Comparison of ENCODE assay signal across 8 cellular contexts in the genomic region with DNA sequence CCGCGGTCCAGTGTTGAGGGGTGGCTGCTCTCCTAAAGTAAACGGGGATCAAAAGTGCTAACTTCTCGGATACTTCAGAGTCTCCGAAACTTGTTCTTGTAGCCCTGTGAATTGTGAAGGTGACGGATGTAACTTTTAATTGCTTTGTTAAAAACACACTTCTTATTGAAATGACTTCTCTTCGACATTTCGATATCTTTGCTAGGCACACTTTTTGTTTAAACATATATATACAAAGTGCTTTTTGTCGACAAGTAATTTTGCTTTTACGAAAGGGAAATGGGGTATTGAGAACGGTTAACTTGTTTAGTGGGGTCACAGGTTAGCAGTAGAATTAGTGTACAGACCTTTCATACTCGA. TPM values are rescaled to one million over a fixed set of nuclear protein-coding genes. Genes with fewer than 3 reads are reported as not detected.
A peak's percentile ranks its signal among the peaks of the same experiment; 100 is the strongest.
DNase-seq lines count a peak whose midpoint lies in the region; ATAC-seq, FAIRE-seq and TF ChIP-seq lines count a peak whose summit lies in the region.

No MANE protein-coding gene starts in this region.

- peak overlapping the region; percentile 88 for H2AFZ ChIP-seq in GM23248

- peak overlapping the region; percentile 91 for H3K4me3 Mint-ChIP-seq in activated naive CD8-positive, alpha-beta T cell treated with anti-CD3 and anti-CD28 coated beads, Interleukin-2, amount 10 ng/mL, durations not matched to agents 7 days and 5 days

- TF ChIP-seq CTCF in kidney (IDR thresholded peaks at IDR 0.05; ENCODE audit: borderline replicate concordance, extremely low read depth, insufficient read depth) (no peak), testis (IDR thresholded peaks at IDR 0.05) (no peak)

- 0 to 2% methylated on average over 12 of the region's 12 CpGs for WGBS in GM23248 (ENCODE audit: low coverage in 1 of 2, low lambda C conversion rate in 2 of 2, missing lambda C conversion rate in 2 of 2), 2 experiments
- 1% methylated on average over 12 of the region's 12 CpGs for WGBS in testis, 2 donors

- H3K9me2 ChIP-seq in GM23248 (ENCODE audit: insufficient read depth): no peaks in the 10 kb centered on the region

- no peak for TF ChIP-seq POLR2A in testis (IDR thresholded peaks at IDR 0.05)

- peaks cover 26% of the 10 kb centered on the region for H3K4me1 Mint-ChIP-seq in activated naive CD8-positive, alpha-beta T cell treated with anti-CD3 and anti-CD28 coated beads, Interleukin-2, amount 10 ng/mL, durations not matched to agents 7 days and 5 days

- no peak for ATAC-seq in activated naive CD8-positive, alpha-beta T cell treated with anti-CD3 and anti-CD28 coated beads, Interleukin-2, amount 10 ng/mL, durations not matched to agents 7 days and 5 days (ENCODE audit: low read depth)

- peak overlapping the region; percentile 93 for H3K4me2 ChIP-seq in GM23248 (ENCODE audit: unreplicated experiment)

- H3K9me3 Mint-ChIP-seq in activated naive CD8-positive, alpha-beta T cell treated with anti-CD3 and anti-CD28 coated beads, Interleukin-2, amount 10 ng/mL, durations not matched to agents 7 days and 5 days: peaks cover 20% of the 10 kb centered on the region

- POLR2A ChIA-PET in activated naive CD8-positive, alpha-beta T cell treated with anti-CD3 and anti-CD28 coated beads, Interleukin-2, amount 10 ng/mL, durations not matched to agents 7 days and 5 days (lab: Charles Lee): no interaction called here

- H3K27me3 Mint-ChIP-seq in activated naive CD8-positive, alpha-beta T cell treated with anti-CD3 and anti-CD28 coated beads, Interleukin-2, amount 10 ng/mL, durations not matched to agents 7 days and 5 days: no peaks in the 10 kb centered on the region

- H3K9ac ChIP-seq in GM23248 (peak overlapping the region; percentile 91), kidney (ENCODE audit: low read length in 2 of 2) (peak overlapping the region; percentile 85 to 95)

- H3K9me3 ChIP-seq in GM23248 (ENCODE audit: low read depth): no peaks in the 10 kb centered on the region
- H3K9me3 ChIP-seq in kidney (ENCODE audit: control insufficient read depth in 1 of 2, low read length in 2 of 2): no peaks in the 10 kb centered on the region
- H3K9me3 ChIP-seq in testis: no peaks in the 10 kb centered on the region

- H3K27ac ChIP-seq in GM23248 (peak overlapping the region; percentile 75), kidney (ENCODE audit: low read depth in 2 of 2, low read length in 2 of 2) (peak overlapping the region; percentile 83 to 92), testis (peak overlapping the region; percentile 88 to 97)

- peaks cover 42% of the 10 kb centered on the region for H3K79me2 ChIP-seq in GM23248 (ENCODE audit: insufficient read depth)

- intact Hi-C loops in kidney (cut with DNase I) (no loop called here), testis (cut with DNase I; ENCODE audit: low total_unique reads) (no loop called here)

- H3K36me3 ChIP-seq in GM23248 (ENCODE audit: low read depth) (no peaks in the 10 kb centered on the region), kidney (ENCODE audit: control insufficient read depth in 1 of 2, insufficient read depth in 2 of 2, low read length in 2 of 2) (no peaks in the 10 kb centered on the region), testis (ENCODE audit: low read depth, missing control alignments) (no peaks in the 10 kb centered on the region)

- DNase-seq in A172 (ENCODE audit: low spot score) (peak; percentile 7), GM23248 (no peak), kidney (no peak), testis (no peak), mucosa of gallbladder (ENCODE audit: low spot score) (no peak), amygdala (lab: John Stamatoyannopoulos, UW) (no peak), HT-29 (ENCODE audit: low spot score) (no peak)
- no peak for DNase-seq in activated naive CD8-positive, alpha-beta T cell treated with anti-CD3 and anti-CD28 coated beads, Interleukin-2, amount 10 ng/mL, durations not matched to agents 7 days and 5 days

- in situ Hi-C loops in GM23248 (cut with MboI): no loop called here

- peaks cover 11% of the 10 kb centered on the region for H3K4me1 ChIP-seq in GM23248 (ENCODE audit: insufficient read depth)
- H3K4me1 ChIP-seq in kidney (ENCODE audit: control insufficient read depth in 1 of 2, insufficient read depth in 1 of 2, low read depth in 1 of 2, low read length in 2 of 2): peaks cover 0 to 11% of the 10 kb centered on the region in 2 donors
- H3K4me1 ChIP-seq in testis: peaks cover 6% of the 10 kb centered on the region

- H3K4me3 ChIP-seq in GM23248: peak overlapping the region; percentile 80
- peak overlapping the region; percentile 77 to 91 for H3K4me3 ChIP-seq in kidney (ENCODE audit: low read length in 2 of 2)
- peak overlapping the region; percentile 90 to 100 for H3K4me3 ChIP-seq in testis

- no peaks in the 10 kb centered on the region for H4K20me1 ChIP-seq in GM23248 (ENCODE audit: insufficient read depth)

- H3K27ac Mint-ChIP-seq in activated naive CD8-positive, alpha-beta T cell treated with anti-CD3 and anti-CD28 coated beads, Interleukin-2, amount 10 ng/mL, durations not matched to agents 7 days and 5 days: peak overlapping the region; percentile 91

- FAIRE-seq in kidney (lab: Jason Lieb, UNC): no peak

- no peaks in the 10 kb centered on the region for H3K27me3 ChIP-seq in GM23248 (replicated peaks; ENCODE audit: insufficient read depth)
- H3K27me3 ChIP-seq in testis: no peaks in the 10 kb centered on the region

- peaks cover 40% of the 10 kb centered on the region for H3K36me3 Mint-ChIP-seq in activated naive CD8-positive, alpha-beta T cell treated with anti-CD3 and anti-CD28 coated beads, Interleukin-2, amount 10 ng/mL, durations not matched to agents 7 days and 5 days

- peaks cover 22% of the 10 kb centered on the region for H3F3A ChIP-seq in GM23248 (ENCODE audit: insufficient read depth)

RNA-seq across cellular contexts. Expression of a gene that starts 0.6 kb away (rescaled TPM):
- 7.2 and 8.0 TPM in 2 replicates for total RNA-seq in A172 (2014; rRNA removed; shearing (Covaris generic))
- total RNA-seq in GM23248 (2014; rRNA removed; shearing (Covaris generic)): 12.8 and 29.6 TPM in 2 replicates
- polyA plus RNA-seq in GM23248 (2016; fragmentation: Nextera tagmentation; extraction: Ambion mirVana) (8.5 and 9.3 TPM in 2 replicates), kidney (ENCODE audit: insufficient read depth, low read depth, low replicate concordance) (10.0 TPM), testis (ENCODE audit: insufficient read depth, low read depth, low replicate concordance) (32.4 TPM)
- 10 to 100 TPM; 34.2 to 39.0 TPM for total RNA-seq in activated naive CD8-positive, alpha-beta T cell treated with anti-CD3 and anti-CD28 coated beads, Interleukin-2, amount 10 ng/mL, durations not matched to agents 7 days and 5 days
- total RNA-seq in kidney (48.2 TPM), testis (100 to 1,000 TPM in 1 of 2 donors, 10 to 100 TPM in 1; 78.2 to 113 TPM), mucosa of gallbladder (28.5 TPM)
- 24.9 and 27.1 TPM in 2 replicates for total RNA-seq in HT-29 (2014; rRNA removed; shearing (Covaris generic))
